ENCODE assay signal across 24 cellular contexts in the genomic region with DNA sequence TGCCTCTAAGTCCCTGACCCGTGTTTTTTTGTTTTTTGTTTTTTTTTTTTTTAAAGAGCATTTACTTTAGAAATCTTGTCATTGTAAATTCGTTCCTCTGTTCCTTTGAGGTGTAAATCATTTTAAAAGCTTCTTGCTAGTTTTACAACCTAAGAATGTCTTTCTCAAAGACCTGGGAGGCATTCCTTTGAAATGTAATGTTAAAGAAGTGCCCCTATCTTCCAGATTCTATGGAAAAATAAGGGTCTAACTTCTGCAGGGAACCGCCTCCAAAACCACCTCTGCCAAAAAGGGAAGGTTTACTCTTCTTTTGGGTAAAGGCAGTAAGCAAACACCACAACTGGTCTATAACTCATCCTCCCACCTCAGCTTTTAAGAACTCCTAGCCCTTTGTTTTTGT.
A peak's percentile ranks its signal among the peaks of the same experiment; 100 is the strongest.
DNase-seq lines count a peak whose midpoint lies in the region; FAIRE-seq and TF ChIP-seq lines count a peak whose summit lies in the region.
"Had no signal": no experiment of that assay in that cellular context is flagged by ENCODE, and none has a peak within 500 bp of the region (broad histone marks: within the 10 kb centered on the region; RNA-seq: fewer than 3 reads in every experiment).

No MANE protein-coding gene starts in this region.

- CTCF ChIA-PET in H1 (lab: Charles Lee; ENCODE audit: partially characterized antibody) (interaction anchor here (0.8 kb wide), 1 partner anchor 1037 kb away, joined by 3 read pairs; no protein-coding TSS in a partner anchor), RWPE1 (lab: Yijun Ruan, JAX) (interaction anchor here (0.7 kb wide), 1 partner anchor 265 kb away, joined by 3 read pairs; no protein-coding TSS in a partner anchor)

- H3K23ac ChIP-seq in H1 (ENCODE audit: insufficient read length): no peak overlapping the region

- no peak overlapping the region for H2BK5ac ChIP-seq in H1 (ENCODE audit: low read depth, low read length)

- H3K36me3 ChIP-seq in HUES6 (ENCODE audit: control insufficient read depth, insufficient read depth, low read length): no peaks in the 10 kb centered on the region
- H3K36me3 ChIP-seq in H1 (ENCODE audit: control insufficient read depth in 2 of 4, insufficient read depth in 4 of 4, low read length in 3 of 4): no peaks in the 10 kb centered on the region
- H3K36me3 ChIP-seq: BLaER1 treated with 17β-estradiol and CSF1 and Interleukin-3, amounts not matched to agents 10 nM and 100 nM; MG63 had no signal

- no peak overlapping the region for H4K5ac ChIP-seq in H1 (ENCODE audit: insufficient read length, low read depth, low read length)

- no peak for TF ChIP-seq POLR2A in H1 (IDR thresholded peaks at IDR 0.05; ENCODE audit: control extremely low read depth in 1 of 2, low read depth in 2 of 2, low read length in 2 of 2)

- H3K27me3 ChIP-seq in HUES6 (ENCODE audit: control insufficient read depth, insufficient read depth, low read length) (peaks cover 56% of the 10 kb centered on the region), H1 (replicated peaks in 1 of 4; ENCODE audit: control insufficient read depth in 3 of 4, extremely low read depth in 1 of 4, insufficient read depth in 3 of 4, low read length in 3 of 4) (peaks cover 7 to 38% (median 22%) of the 10 kb centered on the region in 4 experiments; a peak in 6 of 7 replicates)
- H3K27me3 ChIP-seq: BLaER1 treated with 17β-estradiol and CSF1 and Interleukin-3, amounts not matched to agents 10 nM and 100 nM; MG63 had no signal

- no peak overlapping the region for H4K8ac ChIP-seq in H1 (ENCODE audit: extremely low read depth, insufficient read depth, low read length)

- H3K9ac ChIP-seq in HUES6 (ENCODE audit: low read length) (no peak overlapping the region), H1 (replicated peaks in 1 of 4; ENCODE audit: extremely low read depth in 1 of 4, low read depth in 3 of 4, low read length in 3 of 4) (peak overlapping the region in 1 of 4 experiments; percentile 43; a peak in 1 of 7 replicates)
- H3K9ac ChIP-seq: BLaER1 treated with 17β-estradiol and CSF1 and Interleukin-3, amounts not matched to agents 10 nM and 100 nM had no signal

- no peak for TF ChIP-seq RAD21 in H1 (IDR thresholded peaks at IDR 0.05 in 1 of 2, conservative IDR thresholded peaks at IDR 0.05 in 1 of 2; ENCODE audit: low read depth in 2 of 2, low read length in 2 of 2)

- H2AFZ ChIP-seq in H1 (ENCODE audit: low read length): no peak overlapping the region

- H2BK12ac ChIP-seq in H1 (ENCODE audit: low read depth, low read length): no peak overlapping the region

- DNase-seq in ELF-1 (ENCODE audit: low read depth, low spot score) (peak; percentile 51), H1 (ENCODE audit: low read depth in 1 of 2, low spot score in 2 of 2) (no peak), iPS-NIHi11 (ENCODE audit: low spot score) (peak; percentile 17), RWPE1 (ENCODE audit: low spot score) (no peak), GOT3 (lab: John Stamatoyannopoulos, UW) (no peak), HuH-7.5 (ENCODE audit: low spot score) (no peak)
- DNase-seq in stimulated activated naive CD4-positive, alpha-beta T cell treated with Interleukin-2 at 50 U/mL for 16 hours (lab: John Stamatoyannopoulos, UW): no peak
- DNase-seq: 8988T; Caco-2; CD4-positive, alpha-beta memory T cell; DMS 273 treated with DMSO at 0.1 percent for 48 hours; DND-41; MG63; NCI-H1417; NCI-H187; NCI-H2107; NCI-H446 treated with DMSO at 0.1 percent for 48 hours; NCI-H526 treated with DMSO at 0.1 percent for 48 hours; Right ventricle myocardium superior; SW 1271 had no signal

- no peak overlapping the region for H2BK120ac ChIP-seq in H1 (replicated peaks; ENCODE audit: low read depth, low read length)

- no peak overlapping the region for H3K56ac ChIP-seq in H1 (replicated peaks; ENCODE audit: insufficient read length, low read depth, low read length)

- no peak overlapping the region for H3K18ac ChIP-seq in H1 (ENCODE audit: extremely low read depth, low read length)

- H3K9me3 ChIP-seq in HUES6 (ENCODE audit: control insufficient read depth, insufficient read depth, low read depth, low read length) (no peaks in the 10 kb centered on the region), H1 (ENCODE audit: insufficient read depth in 2 of 2, low read depth in 1 of 2, low read length in 1 of 2) (no peaks in the 10 kb centered on the region)
- H3K9me3 ChIP-seq: BLaER1 treated with 17β-estradiol and CSF1 and Interleukin-3, amounts not matched to agents 10 nM and 100 nM; Caco-2; MG63 had no signal

- peak overlapping the region in 1 of 2 experiments; percentile 44; a peak in 1 of 4 replicates for H3K4me2 ChIP-seq in H1 (ENCODE audit: insufficient read depth in 1 of 2, low read depth in 2 of 2, low read length in 2 of 2)
- H3K4me2 ChIP-seq: BLaER1 treated with 17β-estradiol and CSF1 and Interleukin-3, amounts not matched to agents 10 nM and 100 nM had no signal

- H2BK15ac ChIP-seq in H1 (ENCODE audit: low read length): no peak overlapping the region

- TF ChIP-seq CTCF in H1 (IDR thresholded peaks at IDR 0.05; ENCODE audit: control extremely low read depth in 1 of 3, insufficient read depth in 1 of 3, low read depth in 1 of 3, low read length in 3 of 3) (no peak), RWPE1 (conservative IDR thresholded peaks at IDR 0.05; ENCODE audit: low read depth) (no peak)

- no peak overlapping the region for H4K91ac ChIP-seq in H1 (replicated peaks; ENCODE audit: insufficient read length, low read length)

- H3K79me1 ChIP-seq in H1 (ENCODE audit: low read depth, low read length): no peaks in the 10 kb centered on the region

- 8% methylated on average over 3 of the region's 3 CpGs; no CpG with 5 or more reads in 1 of the 2 experiments for WGBS in H1 (ENCODE audit: extremely low coverage in 1 of 2, insufficient coverage in 1 of 2, insufficient read length in 1 of 2, insufficient replicate concordance in 2 of 2, low coverage in 1 of 2, low lambda C conversion rate in 2 of 2, missing lambda C conversion rate in 1 of 2), 2 experiments

- no peak for FAIRE-seq in H1 (lab: Jason Lieb, UNC)
- FAIRE-seq: G401.6, GM18507 had no signal

- H2BK20ac ChIP-seq in H1 (ENCODE audit: low read length): no peak overlapping the region

- no peaks in the 10 kb centered on the region for H4K20me1 ChIP-seq in H1 (replicated peaks in 1 of 2; ENCODE audit: control insufficient read depth in 1 of 2, insufficient read depth in 2 of 2, low read length in 2 of 2)
- H4K20me1 ChIP-seq: BLaER1 treated with 17β-estradiol and CSF1 and Interleukin-3, amounts not matched to agents 10 nM and 100 nM had no signal

- no peaks in the 10 kb centered on the region for H3K23me2 ChIP-seq in H1 (ENCODE audit: low read depth, low read length)

- H3K4me1 ChIP-seq in HUES6 (ENCODE audit: control insufficient read depth, insufficient read depth, low read length) (peaks cover 34% of the 10 kb centered on the region), H1 (replicated peaks in 1 of 4; ENCODE audit: control insufficient read depth in 3 of 4, insufficient read depth in 4 of 4, low read length in 3 of 4) (peaks cover 0 to 3% (median 1%) of the 10 kb centered on the region in 4 experiments; a peak in 1 of 7 replicates)
- H3K4me1 ChIP-seq: BLaER1 treated with 17β-estradiol and CSF1 and Interleukin-3, amounts not matched to agents 10 nM and 100 nM; Caco-2 had no signal

- H3K4me3 ChIP-seq in HUES6 (ENCODE audit: low read depth, low read length) (peak overlapping the region; percentile 3; the same call in 1 of the 2 replicates), H1 (ENCODE audit: extremely low read depth in 1 of 4, insufficient read depth in 2 of 4, low read depth in 3 of 4, low read length in 4 of 4) (no peak overlapping the region)
- H3K4me3 ChIP-seq: BLaER1 treated with 17β-estradiol and CSF1 and Interleukin-3, amounts not matched to agents 10 nM and 100 nM; MG63 had no signal

- H3K79me2 ChIP-seq in H1 (ENCODE audit: control insufficient read depth in 1 of 2, insufficient read depth in 2 of 2, low read length in 2 of 2): no peaks in the 10 kb centered on the region

- POLR2A ChIA-PET in H1 (lab: Charles Lee; ENCODE audit: partially characterized antibody) (no interaction called here), RWPE1 (lab: Yijun Ruan, JAX; ENCODE audit: low non-redundant PET) (no interaction called here)

- TF ChIP-seq EP300 in H1 (IDR thresholded peaks at IDR 0.05; ENCODE audit: borderline replicate concordance in 1 of 2, low read depth in 2 of 2, low read length in 2 of 2): peak in 1 of 2 experiments; percentile 35; a peak in 1 of 3 replicates

- H2AK5ac ChIP-seq in H1 (ENCODE audit: low read depth, low read length): no peak overlapping the region

- H3K14ac ChIP-seq in H1 (ENCODE audit: insufficient read length): no peak overlapping the region

- peak overlapping the region; percentile 7; the same call in 1 of the 2 replicates for H3K27ac ChIP-seq in HUES6 (ENCODE audit: low read depth, low read length)
- H3K27ac ChIP-seq in H1 (ENCODE audit: low read depth, low read length): no peak overlapping the region
- H3K27ac ChIP-seq in RWPE1: no peak overlapping the region
- H3K27ac ChIP-seq: BLaER1 treated with 17β-estradiol and CSF1 and Interleukin-3, amounts not matched to agents 10 nM and 100 nM had no signal

- H3K4ac ChIP-seq in H1 (replicated peaks; ENCODE audit: insufficient read length, low read depth, low read length): no peak overlapping the region

TF ChIP-seq in H1, 55 proteins besides CTCF, POLR2A, EP300 and RAD21 (continues in another document):
- TF ChIP-seq SUZ12 (IDR thresholded peaks at IDR 0.05; ENCODE audit: low read length) (no peak), YY1 (IDR thresholded peaks at IDR 0.05; ENCODE audit: low read depth, low read length) (no peak), POU5F1 (IDR thresholded peaks at IDR 0.05; ENCODE audit: low read depth, low read length) (0 out of 2 replicates have a peak, but pooled peaks have one; percentile 8), SP1 (IDR thresholded peaks at IDR 0.05; ENCODE audit: low read depth, low read length) (0 out of 2 replicates have a peak, but pooled peaks have one; percentile 13), NANOG (IDR thresholded peaks at IDR 0.05; ENCODE audit: insufficient read depth, low read depth, low read length, poor library complexity, severe bottlenecking) (peak; percentile 38), CEBPB (IDR thresholded peaks at IDR 0.05; ENCODE audit: low read depth, low read length) (no peak)
- TF ChIP-seq, protein P1, sequence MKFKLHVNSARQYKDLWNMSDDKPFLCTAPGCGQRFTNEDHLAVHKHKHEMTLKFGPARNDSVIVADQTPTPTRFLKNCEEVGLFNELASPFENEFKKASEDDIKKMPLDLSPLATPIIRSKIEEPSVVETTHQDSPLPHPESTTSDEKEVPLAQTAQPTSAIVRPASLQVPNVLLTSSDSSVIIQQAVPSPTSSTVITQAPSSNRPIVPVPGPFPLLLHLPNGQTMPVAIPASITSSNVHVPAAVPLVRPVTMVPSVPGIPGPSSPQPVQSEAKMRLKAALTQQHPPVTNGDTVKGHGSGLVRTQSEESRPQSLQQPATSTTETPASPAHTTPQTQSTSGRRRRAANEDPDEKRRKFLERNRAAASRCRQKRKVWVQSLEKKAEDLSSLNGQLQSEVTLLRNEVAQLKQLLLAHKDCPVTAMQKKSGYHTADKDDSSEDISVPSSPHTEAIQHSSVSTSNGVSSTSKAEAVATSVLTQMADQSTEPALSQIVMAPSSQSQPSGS (IDR thresholded peaks at IDR 0.05; ENCODE audit: low read length): no peak

Comparison
In these comparisons a context has a peak if more than half of its experiments do, and no peak if none do; other contexts are left out.
1. DNase-seq: peak in ELF-1 (single experiment) and iPS-NIHi11 (single experiment); none in H1 (0 of 2), RWPE1 (single experiment), stimulated activated naive CD4-positive, alpha-beta T cell treated with Interleukin-2 at 50 U/mL for 16 hours (single experiment), GOT3 (single experiment) and HuH-7.5 (single experiment).